8 cellular contexts compared by ENCODE assay signal in genomic region chrX:13721819-13722527, GRCh38. TPM values are rescaled to one million over a fixed set of nuclear protein-coding genes. Genes with fewer than 3 reads are reported as not detected.
DNase-seq lines count a peak whose midpoint lies in the region; ATAC-seq, FAIRE-seq and TF ChIP-seq lines count a peak whose summit lies in the region.

No MANE protein-coding gene starts in this region.

- H3K4me1 ChIP-seq in fibroblast of lung (ENCODE audit: control insufficient read depth, extremely low read depth, insufficient read depth, low read length) (peaks cover 2% of the 10 kb centered on the region), smooth muscle cell (ENCODE audit: low read depth) (no peaks in the 10 kb centered on the region)

- H3K27me3 ChIP-seq in fibroblast of lung (ENCODE audit: control insufficient read depth, insufficient read depth, low read length) (no peaks in the 10 kb centered on the region), smooth muscle cell (ENCODE audit: low read depth) (no peaks in the 10 kb centered on the region)

- H3K36me3 ChIP-seq in fibroblast of lung (ENCODE audit: control insufficient read depth, insufficient read depth, low read length) (no peaks in the 10 kb centered on the region), smooth muscle cell (ENCODE audit: low read depth) (peaks cover 4% of the 10 kb centered on the region)

- DNase-seq in SIG-M5 treated with dmso at 0.1 percent for 504 hours (lab: John Stamatoyannopoulos, UW; ENCODE audit: unreplicated experiment) (peak; percentile 9), SIG-M5 (lab: John Stamatoyannopoulos, UW) (no peak), NCI-H526 treated with DMSO at 0.1 percent for 48 hours (lab: John Stamatoyannopoulos, UW) (peak; percentile 17), fibroblast of lung (ENCODE audit: low read depth in 2 of 2) (peak; percentile 63 to 80), smooth muscle cell (lab: John Stamatoyannopoulos, UW; ENCODE audit: unreplicated experiment) (no peak), frontal cortex (ENCODE audit: low spot score in 2 of 2) (no peak)
- DNase-seq in stimulated activated naive CD8-positive, alpha-beta T cell treated with anti-CD3 and anti-CD28 coated beads, Interleukin-15, amount 100 ng/mL, for 72 hours, result no peak

- peak overlapping the region; percentile 54 for H3K27ac ChIP-seq in fibroblast of lung (ENCODE audit: insufficient read depth, low read length)
- H3K27ac ChIP-seq in smooth muscle cell (ENCODE audit: low read depth), result peak overlapping the region; percentile 31

- H3K4me3 Mint-ChIP-seq in stimulated activated naive CD8-positive, alpha-beta T cell treated with anti-CD3 and anti-CD28 coated beads, Interleukin-15, amount 100 ng/mL, for 72 hours, result no peak overlapping the region

- ATAC-seq in stimulated activated naive CD8-positive, alpha-beta T cell treated with anti-CD3 and anti-CD28 coated beads, Interleukin-15, amount 100 ng/mL, for 72 hours, result no peak
- no peak for ATAC-seq in HG02763 (IDR thresholded peaks at IDR 0.05; ENCODE audit: unreplicated experiment)

- H3K79me2 ChIP-seq in fibroblast of lung (ENCODE audit: control insufficient read depth, insufficient read depth, low read length), result peaks cover 18% of the 10 kb centered on the region
- peaks cover 28% of the 10 kb centered on the region for H3K79me2 ChIP-seq in smooth muscle cell (ENCODE audit: low read depth)

- no peak for FAIRE-seq in frontal cortex (lab: Jason Lieb, UNC)

- H3K9me3 ChIP-seq in fibroblast of lung (ENCODE audit: control insufficient read depth, insufficient read depth, low read depth, low read length), result no peaks in the 10 kb centered on the region
- no peaks in the 10 kb centered on the region for H3K9me3 ChIP-seq in smooth muscle cell (replicated peaks; ENCODE audit: low read depth)

- H4K20me1 ChIP-seq in fibroblast of lung (ENCODE audit: control insufficient read depth, extremely low read depth, insufficient read depth, low read length) (no peaks in the 10 kb centered on the region), smooth muscle cell (ENCODE audit: low read depth) (no peaks in the 10 kb centered on the region)

- H3K4me2 ChIP-seq in fibroblast of lung (ENCODE audit: extremely low read depth, insufficient read depth, low read length), result peak overlapping the region; percentile 68
- no peak overlapping the region for H3K4me2 ChIP-seq in smooth muscle cell

- no peaks in the 10 kb centered on the region for H3K27me3 Mint-ChIP-seq in stimulated activated naive CD8-positive, alpha-beta T cell treated with anti-CD3 and anti-CD28 coated beads, Interleukin-15, amount 100 ng/mL, for 72 hours

- WGBS in smooth muscle cell (ENCODE audit: low lambda C conversion rate), result 58% methylated on average over 7 of the region's 7 CpGs

- TF ChIP-seq CTCF in fibroblast of lung (conservative IDR thresholded peaks at IDR 0.05 in 1 of 2, IDR thresholded peaks at IDR 0.05 in 1 of 2; ENCODE audit: low read depth in 1 of 2, low read length in 2 of 2) (no peak), smooth muscle cell (IDR thresholded peaks at IDR 0.05; ENCODE audit: borderline replicate concordance, insufficient read depth, poor library complexity, severe bottlenecking) (no peak)

- H3K27ac Mint-ChIP-seq in stimulated activated naive CD8-positive, alpha-beta T cell treated with anti-CD3 and anti-CD28 coated beads, Interleukin-15, amount 100 ng/mL, for 72 hours, result peak overlapping the region in 1 of 2 donors; percentile 86

- no peak overlapping the region for H3K9ac ChIP-seq in fibroblast of lung (ENCODE audit: insufficient read depth, low read length)
- H3K9ac ChIP-seq in smooth muscle cell (ENCODE audit: low read depth), result no peak overlapping the region

- no peaks in the 10 kb centered on the region for H3K9me3 Mint-ChIP-seq in stimulated activated naive CD8-positive, alpha-beta T cell treated with anti-CD3 and anti-CD28 coated beads, Interleukin-15, amount 100 ng/mL, for 72 hours

- no peaks in the 10 kb centered on the region for H3F3A ChIP-seq in smooth muscle cell (ENCODE audit: low read depth)

- H3K4me3 ChIP-seq in fibroblast of lung (replicated peaks in 1 of 4; ENCODE audit: control extremely low read depth in 1 of 4, insufficient read depth in 1 of 4, low read depth in 3 of 4, low read length in 4 of 4) (peak overlapping the region in 2 of 4 experiments; percentile 20 to 27), smooth muscle cell (no peak overlapping the region)

- peaks cover 39% of the 10 kb centered on the region for H3K4me1 Mint-ChIP-seq in stimulated activated naive CD8-positive, alpha-beta T cell treated with anti-CD3 and anti-CD28 coated beads, Interleukin-15, amount 100 ng/mL, for 72 hours

- H2AFZ ChIP-seq in fibroblast of lung (ENCODE audit: low read length), result no peak overlapping the region
- no peak overlapping the region for H2AFZ ChIP-seq in smooth muscle cell (ENCODE audit: low read depth)

RNA-seq across cellular contexts. Expression of gene TRAPPC2, which starts 12.4 kb away (rescaled TPM):
- 13.9 and 22.0 TPM in 2 replicates for total RNA-seq in fibroblast of lung
- polyA plus RNA-seq in fibroblast of lung, result 16.0 TPM in 2 replicates
- 7.8 and 9.8 TPM in 2 replicates for polyA plus RNA-seq in fibroblast of lung (2012)
- 2.8 and 11.0 TPM in 2 replicates for polyA minus RNA-seq in fibroblast of lung (ENCODE audit: low replicate concordance)
- 7.6 and 9.5 TPM in 2 replicates for total RNA-seq in smooth muscle cell
- polyA plus RNA-seq in smooth muscle cell, result 6.1 and 9.4 TPM in 2 replicates
- total RNA-seq in frontal cortex, result 76.6 TPM

RNA-seq across cellular contexts. Expression of gene OFD1, which starts 12.6 kb away (rescaled TPM):
- 11.3 and 15.5 TPM in 2 replicates for total RNA-seq in fibroblast of lung
- polyA plus RNA-seq in fibroblast of lung, result 7.6 and 8.2 TPM in 2 replicates
- 8.4 and 8.7 TPM in 2 replicates for polyA plus RNA-seq in fibroblast of lung (2012)
- polyA minus RNA-seq in fibroblast of lung (ENCODE audit: low replicate concordance), result 4.1 and 4.5 TPM in 2 replicates
- total RNA-seq in smooth muscle cell, result 14.4 and 17.6 TPM in 2 replicates
- polyA plus RNA-seq in smooth muscle cell, result 12.5 and 23.0 TPM in 2 replicates
- total RNA-seq in frontal cortex, result 15.9 TPM

RNA-seq across cellular contexts. Expression of gene RAB9A, which starts 33.0 kb away (rescaled TPM):
- total RNA-seq in fibroblast of lung, result 30.3 and 40.3 TPM in 2 replicates
- polyA plus RNA-seq in fibroblast of lung, result 43.1 and 44.2 TPM in 2 replicates
- 25.8 and 29.2 TPM in 2 replicates for polyA plus RNA-seq in fibroblast of lung (2012)
- polyA minus RNA-seq in fibroblast of lung (ENCODE audit: low replicate concordance), result 1.2 and 1.9 TPM in 2 replicates
- 25.8 and 42.3 TPM in 2 replicates for total RNA-seq in smooth muscle cell
- polyA plus RNA-seq in smooth muscle cell, result 22.1 and 31.5 TPM in 2 replicates
- 19.2 TPM for total RNA-seq in frontal cortex

Comparison
In these comparisons a context has a peak if more than half of its experiments do, and no peak if none do; other contexts are left out.
1. DNase-seq: peak in SIG-M5 treated with dmso at 0.1 percent for 504 hours (single experiment), NCI-H526 treated with DMSO at 0.1 percent for 48 hours (single experiment) and fibroblast of lung (2 of 2); none in SIG-M5 (single experiment), smooth muscle cell (single experiment), frontal cortex (0 of 2) and stimulated activated naive CD8-positive, alpha-beta T cell treated with anti-CD3 and anti-CD28 coated beads, Interleukin-15, amount 100 ng/mL, for 72 hours (0 of 2).